In genomic region chr1:160261878-160262794, GRCh38 we compare ENCODE assay signal across 8 cellular contexts. TPM values are rescaled to one million over a fixed set of nuclear protein-coding genes. Genes with fewer than 3 reads are reported as not detected.
DNase-seq lines count a peak whose midpoint lies in the region; ATAC-seq and TF ChIP-seq lines count a peak whose summit lies in the region.

Gene DCAF8 (minus strand): TSS chr1:160262549. CDS start chr1:160244008, 18,541 bp downstream.

- H3K27ac ChIP-seq in temporal lobe (ENCODE audit: low read depth, low read length) = peak within 1 kb of the TSS; percentile 98

- H3K27me3 Mint-ChIP-seq in activated naive CD4-positive, alpha-beta T cell treated with anti-CD3 and anti-CD28 coated beads, Interleukin-2, amount 50 U/mL, for 24 hours = no peaks in the 10 kb centered on the region

- H3K4me3 ChIP-seq in GM06990 (replicated peaks; ENCODE audit: low read depth, low read length) = peak within 1 kb of the TSS; percentile 77

- no peaks in the 10 kb centered on the region for H3K9me3 Mint-ChIP-seq in activated naive CD4-positive, alpha-beta T cell treated with anti-CD3 and anti-CD28 coated beads, Interleukin-2, amount 50 U/mL, for 24 hours

- H3K36me3 Mint-ChIP-seq in activated naive CD4-positive, alpha-beta T cell treated with anti-CD3 and anti-CD28 coated beads, Interleukin-2, amount 50 U/mL, for 24 hours = peaks cover 8% of the 10 kb centered on the region

- DNase-seq in GM06990 (ENCODE audit: extremely low read depth, insufficient read length) (peak; percentile 97), NCI-H1092 (lab: John Stamatoyannopoulos, UW) (peak; percentile 99), globus pallidus (ENCODE audit: low spot score) (peak; percentile 97), occipital lobe (lab: John Stamatoyannopoulos, UW) (peak; percentile 95)

- peaks cover 49% of the 10 kb centered on the region for H3K4me1 Mint-ChIP-seq in activated naive CD4-positive, alpha-beta T cell treated with anti-CD3 and anti-CD28 coated beads, Interleukin-2, amount 50 U/mL, for 24 hours

- H3K27ac Mint-ChIP-seq in activated naive CD4-positive, alpha-beta T cell treated with anti-CD3 and anti-CD28 coated beads, Interleukin-2, amount 50 U/mL, for 24 hours = peak within 1 kb of the TSS; percentile 98

- H3K27me3 ChIP-seq in GM06990 (replicated peaks; ENCODE audit: control insufficient read depth, insufficient read depth, low read length) = no peaks in the 10 kb centered on the region

- no peaks in the 10 kb centered on the region for H3K36me3 ChIP-seq in GM06990 (ENCODE audit: control insufficient read depth, insufficient read depth, low read length)

- peak; percentile 78 for ATAC-seq in HG02588 (IDR thresholded peaks at IDR 0.05; ENCODE audit: unreplicated experiment)
- peak; percentile 94 for ATAC-seq in SK-N-SH treated with all-trans-retinoic acid at 6 μM for 48 hours

- no peak for TF ChIP-seq CTCF in GM06990 (IDR thresholded peaks at IDR 0.05; ENCODE audit: insufficient read depth, low read length, poor library complexity, severe bottlenecking)

- H3K4me3 Mint-ChIP-seq in activated naive CD4-positive, alpha-beta T cell treated with anti-CD3 and anti-CD28 coated beads, Interleukin-2, amount 50 U/mL, for 24 hours = peak within 1 kb of the TSS; percentile 98

TF ChIP-seq in SK-N-SH treated with all-trans-retinoic acid at 6 μM for 48 hours, 23 proteins besides CTCF, POLR2A, EP300 and RAD21:
- TF ChIP-seq ZFP30 (CRISPR knock-in tag; IDR thresholded peaks at IDR 0.05) (no peak), TCF4 (CRISPR knock-in tag; IDR thresholded peaks at IDR 0.05; ENCODE audit: borderline replicate concordance) (no peak), ARNTL (CRISPR knock-in tag; IDR thresholded peaks at IDR 0.05; ENCODE audit: borderline replicate concordance, low read depth) (no peak), ZFP3 (CRISPR knock-in tag; IDR thresholded peaks at IDR 0.05) (no peak), ZNF8 (CRISPR knock-in tag; IDR thresholded peaks at IDR 0.05) (no peak), TOX (CRISPR knock-in tag; IDR thresholded peaks at IDR 0.05; ENCODE audit: borderline replicate concordance) (no peak), GLIS3 (CRISPR knock-in tag; IDR thresholded peaks at IDR 0.05) (no peak), CSDC2 (CRISPR knock-in tag; IDR thresholded peaks at IDR 0.05) (no peak), SNAI2 (CRISPR knock-in tag; IDR thresholded peaks at IDR 0.05) (no peak), POU6F1 (CRISPR knock-in tag; IDR thresholded peaks at IDR 0.05; ENCODE audit: borderline replicate concordance, low read depth) (no peak), ZC3H10 (CRISPR knock-in tag; IDR thresholded peaks at IDR 0.05) (no peak), ESRRG (CRISPR knock-in tag; IDR thresholded peaks at IDR 0.05) (no peak), CSRNP3 (CRISPR knock-in tag; IDR thresholded peaks at IDR 0.05) (no peak), PPARA (CRISPR knock-in tag; IDR thresholded peaks at IDR 0.05; ENCODE audit: borderline replicate concordance) (no peak), BACH2 (CRISPR knock-in tag; IDR thresholded peaks at IDR 0.05; ENCODE audit: borderline replicate concordance) (no peak)

RNA-seq across cellular contexts. Expression of gene DCAF8, which starts in this region (rescaled TPM):
- 64.6 TPM for total RNA-seq in occipital lobe
- total RNA-seq in temporal lobe = 47.9 TPM

Comparison
In these comparisons a context has a peak if more than half of its experiments do, and no peak if none do; other contexts are left out.
1. Peak in every context shown above with its lines: DNase-seq, ATAC-seq, H3K4me3 ChIP-seq and H3K27ac ChIP-seq.